26 cellular contexts compared by ENCODE assay signal in genomic region chr10:110957603-110958002, GRCh38.
"Had no signal": no experiment of that assay in that cellular context is flagged by ENCODE, and none has a peak within 500 bp of the region (broad histone marks: within the 10 kb centered on the region; RNA-seq: fewer than 3 reads in every experiment).

No MANE protein-coding gene starts in this region.

- DNase-seq: islet precursor cell; left ventricle myocardium inferior; mesendoderm; midbrain; mucosa of descending colon; naive thymus-derived CD4-positive, alpha-beta T cell; ovary; retina; right cardiac atrium; sigmoid colon; small intestine; spleen; stimulated activated CD4-positive, alpha-beta T cell treated with anti-CD3 and anti-CD28 coated beads, Interleukin-4, amount 100 ng/mL, for 4 hours; stimulated activated CD8-positive, alpha-beta memory T cell treated with anti-CD3 and anti-CD28 coated beads, Interleukin-4, amount 100 ng/mL, for 48 hours; stimulated activated naive B cell treated with anti-CD40 and anti-IgM and Interleukin-4, amounts not matched to agents 10 μg/mL and 1 μg/mL and 100 μg/mL, for 72 hours; stimulated activated naive CD8-positive, alpha-beta T cell treated with anti-CD3 and anti-CD28 coated beads, Interleukin-15, Interleukin-2, amounts not matched to agents 100 U/mL and 50 U/mL, for 24 hours; stomach; testis; thyroid gland; transverse colon; upper lobe of left lung had no signal

- ATAC-seq: mucosa of descending colon; naive thymus-derived CD4-positive, alpha-beta T cell; natural killer cell treated with Interleukin-12 subunit alpha and Interleukin-12 subunit beta and Interleukin-15 and Interleukin-18, amount 100 ng/mL, for 72 hours; right cardiac atrium; stimulated activated naive B cell treated with anti-CD40 and anti-IgM and Interleukin-4, amounts not matched to agents 10 μg/mL and 1 μg/mL and 100 μg/mL, for 72 hours; stimulated activated naive CD8-positive, alpha-beta T cell treated with anti-CD3 and anti-CD28 coated beads, Interleukin-15, Interleukin-2, amounts not matched to agents 100 U/mL and 50 U/mL, for 24 hours had no signal

- H3K27ac Mint-ChIP-seq: naive thymus-derived CD4-positive, alpha-beta T cell; natural killer cell treated with Interleukin-12 subunit alpha and Interleukin-12 subunit beta and Interleukin-15 and Interleukin-18, amount 100 ng/mL, for 72 hours; stimulated activated naive B cell treated with anti-CD40 and anti-IgM and Interleukin-4, amounts not matched to agents 10 μg/mL and 1 μg/mL and 100 μg/mL, for 72 hours had no signal

- H3K27ac ChIP-seq: hepatocyte, left ventricle myocardium inferior, ovary, prostate gland, sigmoid colon, spleen, stomach, testis, thyroid gland, transverse colon, upper lobe of left lung, vagina had no signal

- H3K9me3 Mint-ChIP-seq: natural killer cell treated with Interleukin-12 subunit alpha and Interleukin-12 subunit beta and Interleukin-15 and Interleukin-18, amount 100 ng/mL, for 72 hours had no signal

- H3K27me3 ChIP-seq: hepatocyte, ovary, sigmoid colon, spleen, stomach, testis, thyroid gland, transverse colon, upper lobe of left lung, vagina had no signal

- H3K4me3 Mint-ChIP-seq: natural killer cell treated with Interleukin-12 subunit alpha and Interleukin-12 subunit beta and Interleukin-15 and Interleukin-18, amount 100 ng/mL, for 72 hours; stimulated activated naive B cell treated with anti-CD40 and anti-IgM and Interleukin-4, amounts not matched to agents 10 μg/mL and 1 μg/mL and 100 μg/mL, for 72 hours had no signal

- H3K36me3 ChIP-seq: ovary, prostate gland, sigmoid colon, thyroid gland, transverse colon, vagina had no signal

- H3K4me3 ChIP-seq: hepatocyte, left ventricle myocardium inferior, lung, mucosa of descending colon, ovary, prostate gland, sigmoid colon, spleen, stomach, testis, thyroid gland, transverse colon, upper lobe of left lung, vagina had no signal

- H3K27me3 Mint-ChIP-seq: naive thymus-derived CD4-positive, alpha-beta T cell; natural killer cell treated with Interleukin-12 subunit alpha and Interleukin-12 subunit beta and Interleukin-15 and Interleukin-18, amount 100 ng/mL, for 72 hours; stimulated activated naive B cell treated with anti-CD40 and anti-IgM and Interleukin-4, amounts not matched to agents 10 μg/mL and 1 μg/mL and 100 μg/mL, for 72 hours had no signal

- H3K9me3 ChIP-seq: left ventricle myocardium inferior, mucosa of descending colon, ovary, prostate gland, sigmoid colon, spleen, stomach, testis, thyroid gland, transverse colon, upper lobe of left lung, vagina had no signal

- H2AFZ ChIP-seq: hepatocyte had no signal

- H3K4me1 ChIP-seq: prostate gland had no signal

- H3K4me2 ChIP-seq: hepatocyte had no signal
